In genomic region chr6:53250761-53251672, GRCh38 we compare ENCODE assay signal across 11 cellular contexts.
DNase-seq lines count a peak whose midpoint lies in the region; ATAC-seq and TF ChIP-seq lines count a peak whose summit lies in the region.
"Had no signal": no experiment of that assay in that cellular context is flagged by ENCODE, and none has a peak within 500 bp of the region (broad histone marks: within the 10 kb centered on the region; RNA-seq: fewer than 3 reads in every experiment).

No MANE protein-coding gene starts in this region.

- TF ChIP-seq CTCF in astrocyte of the spinal cord (IDR thresholded peaks at IDR 0.05; ENCODE audit: low read depth, low read length): no peak

- peak; percentile 68 for ATAC-seq in Right ventricle myocardium superior (ENCODE audit: poor library complexity)
- peak; percentile 71 for ATAC-seq in sciatic nerve
- no peak for ATAC-seq in HG03135 (IDR thresholded peaks at IDR 0.05; ENCODE audit: unreplicated experiment)

- peak; percentile 24 for DNase-seq in GM04503 (ENCODE audit: low read depth)
- peak; percentile 48 for DNase-seq in astrocyte of the spinal cord (ENCODE audit: low read depth, low spot score)
- no peak for DNase-seq in Right ventricle myocardium superior
- no peak for DNase-seq in sciatic nerve (ENCODE audit: low spot score)
- no peak for DNase-seq in OCI-M1 (lab: John Stamatoyannopoulos, UW)
- DNase-seq in KG1 (lab: John Stamatoyannopoulos, UW): no peak
- no peak for DNase-seq in stimulated activated CD4-positive, alpha-beta T cell treated with anti-CD3 and anti-CD28 coated beads, Interleukin-15, amount 100 ng/mL, for 24 hours
- DNase-seq: activated naive CD8-positive, alpha-beta T cell treated with anti-CD3 and anti-CD28 coated beads, Interleukin-2, amount 10 ng/mL, durations not matched to agents 7 days and 5 days; CD4-positive, alpha-beta memory T cell; NCI-H2029 had no signal

- no peak overlapping the region for H3K4me3 ChIP-seq in astrocyte of the spinal cord (ENCODE audit: low read depth, low read length)

- intact Hi-C loops in Right ventricle myocardium superior (cut with DNase I): no loop called here
- intact Hi-C loops in sciatic nerve (cut with DNase I): no loop called here

- in situ Hi-C loops in astrocyte of the spinal cord (cut with HindIII; ENCODE audit: low sequenced_read_pairs): no loop called here

Comparison
In these comparisons a context has a peak if more than half of its experiments do, and no peak if none do; other contexts are left out.
1. DNase-seq: peak in GM04503 (single experiment) and astrocyte of the spinal cord (single experiment); none in Right ventricle myocardium superior (single experiment), sciatic nerve (single experiment), OCI-M1 (single experiment), KG1 (single experiment) and stimulated activated CD4-positive, alpha-beta T cell treated with anti-CD3 and anti-CD28 coated beads, Interleukin-15, amount 100 ng/mL, for 24 hours (single experiment).